30 cellular contexts compared by ENCODE assay signal in the genomic region with DNA sequence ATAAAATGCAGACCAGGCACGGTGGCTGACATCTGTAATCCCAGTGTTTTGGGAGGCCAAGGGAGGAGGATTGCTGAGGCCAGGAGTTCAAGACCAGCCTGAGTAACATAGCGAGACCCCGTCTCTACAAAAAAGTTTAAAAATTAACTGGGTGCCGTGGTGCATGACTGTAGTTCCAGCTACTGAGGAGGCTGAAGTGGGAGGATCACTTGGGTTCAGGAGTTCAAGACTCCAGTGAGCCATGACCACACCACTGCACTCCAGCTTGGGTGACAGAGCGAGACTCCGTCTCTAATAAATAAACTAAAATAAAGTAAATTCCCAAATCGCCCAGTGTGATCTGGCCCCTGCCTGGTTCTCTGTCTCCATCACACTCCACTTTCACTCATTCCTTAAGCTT. TPM values are rescaled to one million over a fixed set of nuclear protein-coding genes. Genes with fewer than 3 reads are reported as not detected.
"Had no signal": no experiment of that assay in that cellular context is flagged by ENCODE, and none has a peak within 500 bp of the region (broad histone marks: within the 10 kb centered on the region; RNA-seq: fewer than 3 reads in every experiment).

No MANE protein-coding gene starts in this region.

- H3K9ac ChIP-seq: neural progenitor cell, parathyroid adenoma had no signal

- H3K27ac ChIP-seq: dorsolateral prefrontal cortex, epithelial cell of prostate, gastrocnemius medialis, heart left ventricle, hepatocyte, lower lobe of right lung, neural progenitor cell, parathyroid adenoma, sigmoid colon, skin epidermis, spleen, testis, tibial artery, upper lobe of left lung had no signal

- DNase-seq: dorsolateral prefrontal cortex; effector CD8-positive, alpha-beta T cell; endodermal cell; foreskin fibroblast; gastrocnemius medialis; heart left ventricle; kidney; left colon; left ventricle myocardium superior; lower lobe of right lung; naive B cell; right cardiac atrium; sigmoid colon; spleen; stimulated activated CD4-positive, alpha-beta T cell treated with anti-CD3 and anti-CD28 coated beads, Interleukin-4, amount 100 ng/mL, for 4 hours; stimulated activated naive CD8-positive, alpha-beta T cell treated with anti-CD3 and anti-CD28 coated beads, Interleukin-15, Interleukin-2, amounts not matched to agents 100 U/mL and 50 U/mL, for 24 hours; substantia nigra; testis; tibial artery; upper lobe of left lung had no signal

- H3K36me3 Mint-ChIP-seq: naive B cell; natural killer cell treated with Interleukin-12 subunit alpha and Interleukin-12 subunit beta and Interleukin-15 and Interleukin-18, amount 100 ng/mL, for 72 hours; stimulated activated memory B cell treated with anti-CD40 and anti-IgM and Interleukin-4, amounts not matched to agents 10 μg/mL and 1 μg/mL and 100 μg/mL, for 72 hours had no signal

- ATAC-seq: esophagus mucosa; gastrocnemius medialis; heart left ventricle; left colon; left ventricle myocardium superior; lower lobe of right lung; right cardiac atrium; stimulated activated memory B cell treated with anti-CD40 and anti-IgM and Interleukin-4, amounts not matched to agents 10 μg/mL and 1 μg/mL and 100 μg/mL, for 72 hours; stimulated activated naive CD8-positive, alpha-beta T cell treated with anti-CD3 and anti-CD28 coated beads, Interleukin-15, Interleukin-2, amounts not matched to agents 100 U/mL and 50 U/mL, for 24 hours had no signal

- H3K36me3 ChIP-seq: gastrocnemius medialis, heart left ventricle, lower lobe of right lung, neural progenitor cell, sigmoid colon, spleen, tibial artery, upper lobe of left lung had no signal

- H3K4me3 ChIP-seq: dorsolateral prefrontal cortex, gastrocnemius medialis, heart left ventricle, hepatocyte, lower lobe of right lung, neural progenitor cell, sigmoid colon, skin epidermis, spleen, testis, tibial artery, upper lobe of left lung had no signal

- H3K9me3 Mint-ChIP-seq: endodermal cell; natural killer cell treated with Interleukin-12 subunit alpha and Interleukin-12 subunit beta and Interleukin-15 and Interleukin-18, amount 100 ng/mL, for 72 hours had no signal

- H3K4me3 Mint-ChIP-seq: endodermal cell; naive B cell; natural killer cell treated with Interleukin-12 subunit alpha and Interleukin-12 subunit beta and Interleukin-15 and Interleukin-18, amount 100 ng/mL, for 72 hours; neural progenitor cell; stimulated activated memory B cell treated with anti-CD40 and anti-IgM and Interleukin-4, amounts not matched to agents 10 μg/mL and 1 μg/mL and 100 μg/mL, for 72 hours had no signal

- H3K4me2 ChIP-seq: hepatocyte, neural progenitor cell had no signal

- H2AFZ ChIP-seq: hepatocyte, neural progenitor cell, parathyroid adenoma had no signal

- H3K27me3 Mint-ChIP-seq: naive B cell; natural killer cell treated with Interleukin-12 subunit alpha and Interleukin-12 subunit beta and Interleukin-15 and Interleukin-18, amount 100 ng/mL, for 72 hours; stimulated activated memory B cell treated with anti-CD40 and anti-IgM and Interleukin-4, amounts not matched to agents 10 μg/mL and 1 μg/mL and 100 μg/mL, for 72 hours had no signal

- H3K27me3 ChIP-seq: dorsolateral prefrontal cortex, gastrocnemius medialis, hepatocyte, neural progenitor cell, sigmoid colon, spleen, testis, tibial artery, upper lobe of left lung had no signal

- H3K4me1 Mint-ChIP-seq: endodermal cell; naive B cell; stimulated activated memory B cell treated with anti-CD40 and anti-IgM and Interleukin-4, amounts not matched to agents 10 μg/mL and 1 μg/mL and 100 μg/mL, for 72 hours had no signal

- H3K27ac Mint-ChIP-seq: endodermal cell; naive B cell; natural killer cell treated with Interleukin-12 subunit alpha and Interleukin-12 subunit beta and Interleukin-15 and Interleukin-18, amount 100 ng/mL, for 72 hours; neural progenitor cell; progenitor cell of endocrine pancreas; stimulated activated memory B cell treated with anti-CD40 and anti-IgM and Interleukin-4, amounts not matched to agents 10 μg/mL and 1 μg/mL and 100 μg/mL, for 72 hours had no signal

- H3K4me1 ChIP-seq: gastrocnemius medialis, heart left ventricle, lower lobe of right lung, neural progenitor cell, parathyroid adenoma, sigmoid colon, spleen, testis, tibial artery, upper lobe of left lung had no signal

- H3K9me3 ChIP-seq: gastrocnemius medialis, heart left ventricle, lower lobe of right lung, sigmoid colon, testis, tibial artery, upper lobe of left lung had no signal

RNA-seq across cellular contexts. Expression of a gene that starts 43.7 kb away (rescaled TPM):
- total RNA-seq: mononuclear cell; natural killer cell treated with Interleukin-12 subunit alpha and Interleukin-12 subunit beta and Interleukin-15 and Interleukin-18, amount 100 ng/mL, for 72 hours had no signal
